In the genomic region with DNA sequence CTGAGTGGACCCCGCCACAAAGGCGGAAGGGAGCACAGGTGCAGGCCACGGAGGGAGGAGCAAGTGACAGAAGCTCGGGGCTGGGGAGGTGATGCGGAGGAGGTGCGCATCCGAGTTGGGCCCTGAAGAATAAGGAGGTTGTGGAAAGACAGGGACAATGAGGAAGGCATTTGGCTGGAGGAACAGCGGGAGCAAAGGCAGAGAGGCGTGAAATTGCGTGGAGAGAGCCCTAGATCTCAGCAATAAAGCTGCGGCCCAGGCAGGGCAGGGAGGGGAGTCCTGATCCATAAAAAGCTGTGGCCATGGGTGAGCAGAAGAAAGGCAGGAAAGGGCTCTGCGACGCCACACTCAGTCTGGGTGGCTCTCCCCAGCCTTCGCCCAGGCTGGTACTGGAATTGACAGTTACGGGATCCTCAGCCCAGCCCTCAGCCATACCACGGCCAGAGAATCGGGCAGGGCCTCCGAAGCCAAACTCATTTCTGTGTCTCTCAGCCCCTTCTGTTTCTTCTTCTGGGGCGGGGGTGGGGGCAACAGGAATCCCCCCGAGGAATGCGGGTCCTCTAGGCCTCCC, we compare ENCODE assay signal across 8 cellular contexts. TPM values are rescaled to one million over a fixed set of nuclear protein-coding genes. Genes with fewer than 3 reads are reported as not detected.
A peak's percentile ranks its signal among the peaks of the same experiment; 100 is the strongest.
DNase-seq lines count a peak whose midpoint lies in the region; ATAC-seq lines count a peak whose summit lies in the region.
"Had no signal": no experiment of that assay in that cellular context is flagged by ENCODE, and none has a peak within 500 bp of the region (broad histone marks: within the 10 kb centered on the region; RNA-seq: fewer than 3 reads in every experiment).

No MANE protein-coding gene starts in this region.

- DNase-seq in T-cell (no peak), skeletal muscle cell (ENCODE audit: low read depth) (no peak)

- H3K27me3 Mint-ChIP-seq in T-cell, result peaks cover 34 to 62% of the 10 kb centered on the region in 2 donors

- H3K27ac Mint-ChIP-seq in T-cell, result peak overlapping the region in 1 of 2 donors; percentile 55

- peaks cover 34% of the 10 kb centered on the region for H3K27me3 ChIP-seq in iPS-15b (ENCODE audit: control insufficient read depth, insufficient read depth, low read length)

- CTCF ChIA-PET in T-cell (lab: Charles Lee), result no interaction called here

- peak overlapping the region; percentile 60 to 79 (median 73) for H3K4me3 Mint-ChIP-seq in T-cell

- H3K9me3 ChIP-seq in ES-I3 (ENCODE audit: control insufficient read depth, insufficient read depth, low read length), result no peaks in the 10 kb centered on the region
- H3K9me3 ChIP-seq in iPS-15b (ENCODE audit: control insufficient read depth, insufficient read depth, low read length), result no peaks in the 10 kb centered on the region

- peak overlapping the region; percentile 66; the same call in 1 of the 2 replicates for H3K9ac ChIP-seq in ES-I3 (ENCODE audit: low read depth, low read length)
- H3K9ac ChIP-seq in iPS-15b (ENCODE audit: low read depth, low read length), result no peak overlapping the region

- peaks cover 12 to 25% (median 20%) of the 10 kb centered on the region in 3 donors for H3K4me1 Mint-ChIP-seq in T-cell

- peaks cover 30% of the 10 kb centered on the region for H3K4me1 ChIP-seq in ES-I3 (ENCODE audit: insufficient read depth, low read length)
- peaks cover 23% of the 10 kb centered on the region for H3K4me1 ChIP-seq in iPS-15b (ENCODE audit: control insufficient read depth, insufficient read depth, low read length)

- H3K36me3 ChIP-seq in ES-I3 (ENCODE audit: insufficient read depth, low read length) (no peaks in the 10 kb centered on the region), iPS-15b (ENCODE audit: control insufficient read depth, insufficient read depth, low read length) (peaks cover 4% of the 10 kb centered on the region)

- H3K36me3 Mint-ChIP-seq in T-cell, result no peaks in the 10 kb centered on the region

- POLR2A ChIA-PET in T-cell (lab: Charles Lee), result no interaction called here

- H3K4me3 ChIP-seq in iPS-15b (ENCODE audit: low read depth, low read length) (peak overlapping the region; percentile 51), skeletal muscle cell (ENCODE audit: low read depth, low read length) (peak overlapping the region; percentile 43)

- H3K9me3 Mint-ChIP-seq in T-cell, result no peaks in the 10 kb centered on the region

- ATAC-seq in T-cell (replicated peaks in 1 of 4) (no peak), GM19395 (IDR thresholded peaks at IDR 0.05; ENCODE audit: unreplicated experiment) (no peak), HG02588 (IDR thresholded peaks at IDR 0.05; ENCODE audit: unreplicated experiment) (no peak), HG03280 (IDR thresholded peaks at IDR 0.05; ENCODE audit: unreplicated experiment) (no peak)

RNA-seq across cellular contexts. Expression of a gene that starts 2.2 kb away (rescaled TPM):
- 1 to 10 TPM; 1.3 to 2.0 (median 1.6) TPM for total RNA-seq in T-cell

RNA-seq across cellular contexts. Expression of a gene that starts 41.6 kb away (rescaled TPM):
- not detected for total RNA-seq in T-cell
- total RNA-seq: HT1080 had no signal
